1 cellular context compared by ENCODE assay signal in genomic region chr12:93425736-93426363, GRCh38.
TF ChIP-seq lines count a peak whose summit lies in the region.

No MANE protein-coding gene starts in this region.

TF ChIP-seq in WTC11, 78 proteins besides CTCF, POLR2A, EP300 and RAD21 (continued from another document):
- no peak for TF ChIP-seq STAT6 (CRISPR knock-in tag; conservative IDR thresholded peaks at IDR 0.05; ENCODE audit: low read depth)
